ENCODE assay signal across 33 cellular contexts in the genomic region with DNA sequence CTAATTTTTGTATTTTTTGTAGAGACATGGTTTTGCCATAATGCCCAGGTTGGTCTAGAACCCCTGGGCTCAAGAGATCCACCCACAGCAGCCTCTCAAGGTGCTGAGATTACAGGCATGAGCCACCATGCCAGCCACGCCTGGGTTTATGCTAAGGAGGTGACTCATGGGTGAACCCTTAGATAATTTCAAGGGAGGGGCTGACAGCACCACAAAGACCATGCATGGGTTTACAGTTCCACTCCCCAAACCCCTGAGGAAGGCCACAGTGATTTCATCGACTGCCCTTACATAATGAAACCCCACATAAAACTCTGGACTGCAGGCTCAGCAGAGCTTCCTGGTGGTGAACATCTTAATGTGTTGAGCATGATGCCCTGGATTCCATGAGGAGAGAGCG. TPM values are rescaled to one million over a fixed set of nuclear protein-coding genes. Genes with fewer than 3 reads are reported as not detected.
"Had no signal": no experiment of that assay in that cellular context is flagged by ENCODE, and none has a peak within 500 bp of the region (broad histone marks: within the 10 kb centered on the region; RNA-seq: fewer than 3 reads in every experiment).

No MANE protein-coding gene starts in this region.

- H3K27me3 Mint-ChIP-seq: activated CD4-positive, alpha-beta T cell treated with anti-CD3 and anti-CD28 coated beads for 36 hours; activated CD4-positive, alpha-beta T cell treated with anti-CD3 and anti-CD28 coated beads, Interleukin-2, amount 10 ng/mL, durations not matched to agents 7 days and 5 days; activated naive CD8-positive, alpha-beta T cell treated with anti-CD3 and anti-CD28 coated beads, Interleukin-2, amount 10 ng/mL, durations not matched to agents 7 days and 5 days; activated T-cell treated with anti-CD3 and anti-CD28 coated beads, Interleukin-2, amount 50 U/mL, for 24 hours; central memory CD8-positive, alpha-beta T cell had no signal

- H3K4me1 Mint-ChIP-seq: activated CD4-positive, alpha-beta T cell treated with anti-CD3 and anti-CD28 coated beads for 36 hours; activated CD4-positive, alpha-beta T cell treated with anti-CD3 and anti-CD28 coated beads, Interleukin-2, amount 10 ng/mL, durations not matched to agents 7 days and 5 days; activated naive CD4-positive, alpha-beta T cell treated with anti-CD3 and anti-CD28 coated beads, Interleukin-2, amount 50 U/mL, for 24 hours; activated naive CD8-positive, alpha-beta T cell treated with anti-CD3 and anti-CD28 coated beads, Interleukin-2, amount 10 ng/mL, durations not matched to agents 7 days and 5 days; central memory CD8-positive, alpha-beta T cell had no signal

- H3K4me1 ChIP-seq: ascending aorta, Peyer's patch, SJSA1 had no signal

- H3K4me2 ChIP-seq: SK-N-SH had no signal

- H3K36me3 ChIP-seq: ascending aorta, cardiac muscle cell, Peyer's patch, SJSA1 had no signal

- H3K9me3 ChIP-seq: ascending aorta, Peyer's patch, SK-N-SH had no signal

- H3K27ac ChIP-seq: ascending aorta, cardiac muscle cell, Peyer's patch, SJSA1 had no signal

- H3K9ac ChIP-seq: SK-N-SH had no signal

- DNase-seq: activated CD4-positive, alpha-beta T cell treated with anti-CD3 and anti-CD28 coated beads for 36 hours; activated CD4-positive, alpha-beta T cell treated with anti-CD3 and anti-CD28 coated beads, Interleukin-2, amount 10 ng/mL, durations not matched to agents 7 days and 5 days; activated CD4-positive, alpha-beta T cell treated with anti-CD3 and anti-CD28 coated beads, Interleukin-2, amount 50 U/mL, for 48 hours; activated CD8-positive, alpha-beta T cell treated with anti-CD3 and anti-CD28 coated beads, Interleukin-2, amount 10 ng/mL, durations not matched to agents 7 days and 5 days; activated gamma-delta T cell; activated naive CD4-positive, alpha-beta T cell treated with Interleukin-2 at 50 U/mL for 16 hours; activated naive CD8-positive, alpha-beta T cell treated with anti-CD3 and anti-CD28 coated beads, Interleukin-2, amount 10 ng/mL, durations not matched to agents 7 days and 5 days; activated T-cell treated with anti-CD3 and anti-CD28 coated beads, Interleukin-2, amount 50 U/mL, for 24 hours; amygdala; NCI-H1092 treated with DMSO at 0.1 percent for 48 hours; NCI-H1417; NCI-H187 treated with DMSO at 0.1 percent for 48 hours; NCI-H2171 treated with DMSO at 0.1 percent for 48 hours; NCI-H2227 treated with DMSO at 0.1 percent for 48 hours; NCI-H446; NCI-H526 treated with DMSO at 0.1 percent for 48 hours; NCI-H82; NK-92 treated with Interleukin-12 subunit alpha and Interleukin-12 subunit beta, amount 100 ng/mL, for 24 hours; PC-3; Peyer's patch; RPMI8226; SHP77 treated with DMSO at 0.1 percent for 48 hours; SK-N-SH had no signal

- H3K9me2 ChIP-seq: SK-N-SH had no signal

- H3K27ac Mint-ChIP-seq: activated CD4-positive, alpha-beta T cell treated with anti-CD3 and anti-CD28 coated beads for 36 hours; activated CD4-positive, alpha-beta T cell treated with anti-CD3 and anti-CD28 coated beads, Interleukin-2, amount 10 ng/mL, durations not matched to agents 7 days and 5 days; activated CD8-positive, alpha-beta T cell treated with anti-CD3 and anti-CD28 coated beads, Interleukin-2, amount 10 ng/mL, durations not matched to agents 7 days and 5 days; activated naive CD4-positive, alpha-beta T cell treated with anti-CD3 and anti-CD28 coated beads, Interleukin-2, amount 50 U/mL, for 24 hours; activated naive CD8-positive, alpha-beta T cell treated with anti-CD3 and anti-CD28 coated beads, Interleukin-2, amount 10 ng/mL, durations not matched to agents 7 days and 5 days; activated T-cell treated with anti-CD3 and anti-CD28 coated beads, Interleukin-2, amount 50 U/mL, for 24 hours; activated T-helper 2 cell treated with anti-CD3 and anti-CD28 coated beads, Interferon-gamma antibody, Interleukin-2, Interleukin-4, amounts not matched to agents 10 μg/mL and 5 μg/mL and 100 μg/mL, durations not matched to agents 14 hours and 24 hours and 36 hours; T-helper 1 cell treated with Interleukin-12 subunit alpha and Interleukin-12 subunit beta and Interleukin-4 antibody, amounts not matched to agents 30 μg/mL and 1 μg/mL, for 36 hours; T-helper 2 cell treated with Interferon-gamma antibody and Interleukin-4, amounts not matched to agents 5 μg/mL and 100 μg/mL, for 36 hours; WTC11 had no signal

- H3K9me3 Mint-ChIP-seq: activated naive CD4-positive, alpha-beta T cell treated with anti-CD3 and anti-CD28 coated beads, Interleukin-2, amount 50 U/mL, for 24 hours had no signal

- H3K4me3 Mint-ChIP-seq: activated CD4-positive, alpha-beta T cell treated with anti-CD3 and anti-CD28 coated beads for 36 hours; activated CD4-positive, alpha-beta T cell treated with anti-CD3 and anti-CD28 coated beads, Interleukin-2, amount 10 ng/mL, durations not matched to agents 7 days and 5 days; activated CD8-positive, alpha-beta T cell treated with anti-CD3 and anti-CD28 coated beads, Interleukin-2, amount 10 ng/mL, durations not matched to agents 7 days and 5 days; activated naive CD4-positive, alpha-beta T cell treated with anti-CD3 and anti-CD28 coated beads, Interleukin-2, amount 50 U/mL, for 24 hours; activated naive CD8-positive, alpha-beta T cell treated with anti-CD3 and anti-CD28 coated beads, Interleukin-2, amount 10 ng/mL, durations not matched to agents 7 days and 5 days; activated T-cell treated with anti-CD3 and anti-CD28 coated beads, Interleukin-2, amount 50 U/mL, for 24 hours; central memory CD8-positive, alpha-beta T cell; T-helper 1 cell treated with Interleukin-12 subunit alpha and Interleukin-12 subunit beta and Interleukin-4 antibody, amounts not matched to agents 30 μg/mL and 1 μg/mL, for 36 hours; T-helper 2 cell treated with Interferon-gamma antibody and Interleukin-4, amounts not matched to agents 5 μg/mL and 100 μg/mL, for 36 hours; WTC11 had no signal

- H3K27me3 ChIP-seq: ascending aorta, Peyer's patch, SJSA1 had no signal

- ATAC-seq: activated CD4-positive, alpha-beta T cell treated with anti-CD3 and anti-CD28 coated beads for 36 hours; activated CD4-positive, CD25-positive, alpha-beta regulatory T cell treated with anti-CD3 and anti-CD28 coated beads, Interleukin-2, amount 50 U/mL, for 24 hours; activated CD8-positive, alpha-beta T cell treated with anti-CD3 and anti-CD28 coated beads, Interleukin-2, amount 10 ng/mL, durations not matched to agents 7 days and 5 days; PC-3; WTC11 had no signal

- H3K4me3 ChIP-seq: ascending aorta, cardiac muscle cell, Peyer's patch, SJSA1 had no signal

- H3K36me3 Mint-ChIP-seq: activated naive CD4-positive, alpha-beta T cell treated with anti-CD3 and anti-CD28 coated beads, Interleukin-2, amount 50 U/mL, for 24 hours; activated naive CD8-positive, alpha-beta T cell treated with anti-CD3 and anti-CD28 coated beads, Interleukin-2, amount 10 ng/mL, durations not matched to agents 7 days and 5 days had no signal

RNA-seq across cellular contexts. Expression of gene TMEM132D, which starts 33.7 kb away (rescaled TPM):
- total RNA-seq: activated CD4-positive, alpha-beta T cell treated with anti-CD3 and anti-CD28 coated beads for 36 hours; activated CD4-positive, alpha-beta T cell treated with anti-CD3 and anti-CD28 coated beads, Interleukin-2, amount 10 ng/mL, durations not matched to agents 7 days and 5 days; activated CD8-positive, alpha-beta T cell treated with anti-CD3 and anti-CD28 coated beads, Interleukin-2, amount 10 ng/mL, durations not matched to agents 7 days and 5 days; activated naive CD8-positive, alpha-beta T cell treated with anti-CD3 and anti-CD28 coated beads, Interleukin-2, amount 10 ng/mL, durations not matched to agents 7 days and 5 days; activated T-helper 2 cell treated with anti-CD3 and anti-CD28 coated beads, Interferon-gamma antibody, Interleukin-2, Interleukin-4, amounts not matched to agents 10 μg/mL and 5 μg/mL and 100 μg/mL, durations not matched to agents 14 hours and 24 hours and 36 hours; ascending aorta; PC-3; SJSA1 had no signal
- polyA plus RNA-seq: cardiac muscle cell, SK-N-SH had no signal
